ENCODE assay signal across 1 cellular context in the genomic region with DNA sequence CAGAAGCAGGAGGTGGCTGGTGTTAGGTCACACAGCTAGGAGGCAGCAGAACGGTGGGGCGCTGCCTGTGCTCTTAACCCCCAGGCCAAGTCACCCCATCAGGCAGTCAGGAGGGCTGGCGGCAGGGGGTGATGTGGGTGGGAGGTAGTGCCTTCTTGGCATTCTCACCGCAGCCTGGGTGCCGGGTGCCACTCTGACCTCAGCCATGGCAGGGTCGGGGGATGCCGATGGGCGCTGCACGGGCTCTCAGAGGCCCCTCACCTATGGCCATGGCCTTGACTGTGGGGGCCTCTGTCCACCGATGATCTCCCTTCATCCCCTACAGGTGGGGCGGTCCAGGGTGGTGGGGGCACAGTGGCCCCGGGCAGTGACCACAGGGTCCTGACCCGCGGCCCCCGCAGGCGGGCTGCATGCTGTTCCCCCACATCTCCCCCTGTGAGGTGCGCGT.
TF ChIP-seq lines count a peak whose summit lies in the region.

No MANE protein-coding gene starts in this region.

TF ChIP-seq in HCT116, 20 proteins besides CTCF, POLR2A, EP300 and RAD21:
- no peak for TF ChIP-seq TCF7L2 (IDR thresholded peaks at IDR 0.05; ENCODE audit: borderline replicate concordance, extremely low read depth, insufficient read depth, insufficient read length)
- TF ChIP-seq REST (IDR thresholded peaks at IDR 0.05; ENCODE audit: low read depth), result no peak
- no peak for TF ChIP-seq SRF (IDR thresholded peaks at IDR 0.05; ENCODE audit: low read depth)
- TF ChIP-seq POLR2AphosphoS5 (IDR thresholded peaks at IDR 0.05; ENCODE audit: low read depth, low read length), result peak; percentile 22
TF ChIP-seq in HCT116: peak in this region for 1.
